In the genomic region with DNA sequence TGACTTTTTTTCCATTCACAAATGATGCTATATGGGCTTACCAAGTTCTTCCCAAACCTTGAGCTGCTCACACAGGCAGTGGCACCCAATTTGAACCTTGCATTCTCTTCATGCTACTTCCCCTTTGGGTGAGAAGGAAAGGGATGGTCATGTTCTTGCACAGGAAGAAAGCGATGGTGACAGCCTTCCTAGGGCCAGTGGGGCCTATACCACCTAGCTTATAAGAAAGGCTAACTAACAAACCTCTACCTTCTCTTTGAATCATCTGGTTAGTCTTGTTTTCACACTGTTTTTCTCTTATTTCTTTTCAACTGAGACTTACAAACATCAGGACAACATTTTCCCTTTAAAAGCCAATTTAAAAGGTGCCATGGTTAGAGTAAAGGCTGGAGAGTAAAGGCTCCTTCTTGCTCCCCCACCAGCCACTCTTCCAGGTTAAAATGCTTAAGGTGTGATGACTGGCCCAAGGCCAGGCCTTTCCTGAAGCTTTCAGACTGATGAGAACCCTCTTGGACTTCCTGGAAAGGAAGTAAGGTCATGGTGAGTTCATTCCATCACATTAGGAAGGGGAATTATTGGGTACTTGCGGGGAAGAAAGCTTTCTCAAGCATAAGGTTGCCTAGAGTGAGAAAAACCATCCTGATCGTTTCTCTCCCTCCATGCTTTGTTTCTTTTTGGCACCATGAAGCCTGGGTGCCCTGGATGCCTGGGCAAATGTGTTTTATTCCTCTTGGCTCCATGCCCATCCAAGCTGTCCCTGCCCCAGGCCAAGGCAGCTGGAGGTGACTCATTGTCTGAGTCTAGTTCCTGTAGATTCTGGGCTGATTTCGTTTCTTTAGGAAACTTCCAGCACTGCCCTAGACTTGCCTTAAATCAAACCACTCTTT, we compare ENCODE assay signal across 1 cellular context.
TF ChIP-seq lines count a peak whose summit lies in the region.

No MANE protein-coding gene starts in this region.

TF ChIP-seq in A549, 52 proteins besides CTCF, POLR2A, EP300 and RAD21 (continued from another document):
- no peak for TF ChIP-seq ZFP36 (IDR thresholded peaks at IDR 0.05; ENCODE audit: borderline replicate concordance, partially characterized antibody)
- no peak for TF ChIP-seq CBX8 (IDR thresholded peaks at IDR 0.05)
- no peak for TF ChIP-seq KDM1A (IDR thresholded peaks at IDR 0.05; ENCODE audit: low read depth)
- TF ChIP-seq, protein P1, sequence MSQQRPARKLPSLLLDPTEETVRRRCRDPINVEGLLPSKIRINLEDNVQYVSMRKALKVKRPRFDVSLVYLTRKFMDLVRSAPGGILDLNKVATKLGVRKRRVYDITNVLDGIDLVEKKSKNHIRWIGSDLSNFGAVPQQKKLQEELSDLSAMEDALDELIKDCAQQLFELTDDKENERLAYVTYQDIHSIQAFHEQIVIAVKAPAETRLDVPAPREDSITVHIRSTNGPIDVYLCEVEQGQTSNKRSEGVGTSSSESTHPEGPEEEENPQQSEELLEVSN (IDR thresholded peaks at IDR 0.05; ENCODE audit: borderline replicate concordance, low read depth): peak; percentile 18; the same call in 1 of the 2 replicates
- peak; percentile 83 for TF ChIP-seq FOSL2 (IDR thresholded peaks at IDR 0.05)
- peak; percentile 93 for TF ChIP-seq FOSL2 (CRISPR knock-in tag; IDR thresholded peaks at IDR 0.05)
- no peak for TF ChIP-seq ESRRA (IDR thresholded peaks at IDR 0.05; ENCODE audit: borderline replicate concordance, low read length)
- TF ChIP-seq EHMT2 (IDR thresholded peaks at IDR 0.05; ENCODE audit: low read depth): no peak
